1 cellular context compared by ENCODE assay signal in the genomic region with DNA sequence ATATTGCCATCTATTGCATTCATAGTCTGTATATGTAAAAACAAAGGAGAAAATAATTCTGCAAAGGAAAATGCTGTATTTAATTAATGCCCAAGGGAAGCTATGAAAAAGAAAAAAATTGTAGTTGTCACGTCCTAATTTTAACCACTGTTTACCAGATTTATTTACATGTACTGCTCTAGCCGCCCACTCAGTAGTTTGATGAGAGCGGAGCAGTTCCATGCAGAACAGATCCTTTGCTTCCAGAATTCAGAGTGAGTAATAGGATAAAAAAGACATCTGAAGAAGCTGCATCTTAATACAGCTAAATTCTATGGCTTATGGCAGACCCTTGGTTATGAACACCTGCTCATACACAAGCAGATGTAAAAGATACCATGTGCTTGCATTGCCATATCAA.
TF ChIP-seq lines count a peak whose summit lies in the region.

No MANE protein-coding gene starts in this region.

TF ChIP-seq in GM23338, 12 proteins besides CTCF, POLR2A, EP300 and RAD21 (continued from another document):
- TF ChIP-seq, protein P1, sequence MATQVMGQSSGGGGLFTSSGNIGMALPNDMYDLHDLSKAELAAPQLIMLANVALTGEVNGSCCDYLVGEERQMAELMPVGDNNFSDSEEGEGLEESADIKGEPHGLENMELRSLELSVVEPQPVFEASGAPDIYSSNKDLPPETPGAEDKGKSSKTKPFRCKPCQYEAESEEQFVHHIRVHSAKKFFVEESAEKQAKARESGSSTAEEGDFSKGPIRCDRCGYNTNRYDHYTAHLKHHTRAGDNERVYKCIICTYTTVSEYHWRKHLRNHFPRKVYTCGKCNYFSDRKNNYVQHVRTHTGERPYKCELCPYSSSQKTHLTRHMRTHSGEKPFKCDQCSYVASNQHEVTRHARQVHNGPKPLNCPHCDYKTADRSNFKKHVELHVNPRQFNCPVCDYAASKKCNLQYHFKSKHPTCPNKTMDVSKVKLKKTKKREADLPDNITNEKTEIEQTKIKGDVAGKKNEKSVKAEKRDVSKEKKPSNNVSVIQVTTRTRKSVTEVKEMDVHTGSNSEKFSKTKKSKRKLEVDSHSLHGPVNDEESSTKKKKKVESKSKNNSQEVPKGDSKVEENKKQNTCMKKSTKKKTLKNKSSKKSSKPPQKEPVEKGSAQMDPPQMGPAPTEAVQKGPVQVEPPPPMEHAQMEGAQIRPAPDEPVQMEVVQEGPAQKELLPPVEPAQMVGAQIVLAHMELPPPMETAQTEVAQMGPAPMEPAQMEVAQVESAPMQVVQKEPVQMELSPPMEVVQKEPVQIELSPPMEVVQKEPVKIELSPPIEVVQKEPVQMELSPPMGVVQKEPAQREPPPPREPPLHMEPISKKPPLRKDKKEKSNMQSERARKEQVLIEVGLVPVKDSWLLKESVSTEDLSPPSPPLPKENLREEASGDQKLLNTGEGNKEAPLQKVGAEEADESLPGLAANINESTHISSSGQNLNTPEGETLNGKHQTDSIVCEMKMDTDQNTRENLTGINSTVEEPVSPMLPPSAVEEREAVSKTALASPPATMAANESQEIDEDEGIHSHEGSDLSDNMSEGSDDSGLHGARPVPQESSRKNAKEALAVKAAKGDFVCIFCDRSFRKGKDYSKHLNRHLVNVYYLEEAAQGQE (IDR thresholded peaks at IDR 0.05; ENCODE audit: unreplicated experiment), result no peak
- TF ChIP-seq ZNF331 (CRISPR knock-in tag; IDR thresholded peaks at IDR 0.05; ENCODE audit: low read depth) (no peak), NANOG (IDR thresholded peaks at IDR 0.05; ENCODE audit: borderline replicate concordance) (no peak)
